Comparison of ENCODE assay signal across 9 cellular contexts in genomic region chr7:29319719-29320521, GRCh38.
A peak's percentile ranks its signal among the peaks of the same experiment; 100 is the strongest.
DNase-seq lines count a peak whose midpoint lies in the region; ATAC-seq lines count a peak whose summit lies in the region.
"Had no signal": no experiment of that assay in that cellular context is flagged by ENCODE, and none has a peak within 500 bp of the region (broad histone marks: within the 10 kb centered on the region; RNA-seq: fewer than 3 reads in every experiment).

No MANE protein-coding gene starts in this region.

- intact Hi-C loops in activated CD4-positive, alpha-beta T cell treated with anti-CD3 and anti-CD28 coated beads for 36 hours (cut with DNase I, micrococcal nuclease) = no loop called here

- peaks cover 5% of the 10 kb centered on the region for H3K36me3 Mint-ChIP-seq in effector memory CD8-positive, alpha-beta T cell (ENCODE audit: insufficient read depth)
- H3K36me3 Mint-ChIP-seq in stimulated activated naive B cell treated with anti-CD40 and anti-IgM and Interleukin-4, amounts not matched to agents 10 μg/mL and 1 μg/mL and 100 μg/mL, for 72 hours = no peaks in the 10 kb centered on the region
- no peaks in the 10 kb centered on the region for H3K36me3 Mint-ChIP-seq in activated CD4-positive, alpha-beta T cell treated with anti-CD3 and anti-CD28 coated beads for 36 hours (ENCODE audit: low read depth)

- DNase-seq in NCI-H510A treated with DMSO at 0.1 percent for 48 hours (lab: John Stamatoyannopoulos, UW) (peak; percentile 20), NCI-H510A (lab: John Stamatoyannopoulos, UW) (no peak), MV-4-11 (lab: John Stamatoyannopoulos, UW) (peak; percentile 99)
- no peak for DNase-seq in effector memory CD8-positive, alpha-beta T cell
- DNase-seq in stimulated activated naive B cell treated with anti-CD40 and anti-IgM and Interleukin-4, amounts not matched to agents 10 μg/mL and 1 μg/mL and 100 μg/mL, for 72 hours = peak; percentile 27
- no peak for DNase-seq in stimulated activated CD8-positive, alpha-beta memory T cell treated with anti-CD3 and anti-CD28 coated beads, Interleukin-4, amount 100 ng/mL, for 48 hours
- DNase-seq in activated CD4-positive, alpha-beta T cell treated with anti-CD3 and anti-CD28 coated beads for 36 hours = no peak
- no peak for DNase-seq in activated naive CD4-positive, alpha-beta T cell treated with anti-CD3 and anti-CD28 coated beads, Interleukin-2, amount 50 U/mL, for 16 hours
- DNase-seq: NCI-H1105 treated with DMSO at 0.1 percent for 48 hours had no signal

- CTCF ChIA-PET in activated CD4-positive, alpha-beta T cell treated with anti-CD3 and anti-CD28 coated beads for 36 hours (lab: Charles Lee) = interaction anchor here (0.9 kb wide), 1 partner anchor 130 kb away, joined by 4 read pairs; no protein-coding TSS in a partner anchor

- POLR2A ChIA-PET in activated CD4-positive, alpha-beta T cell treated with anti-CD3 and anti-CD28 coated beads for 36 hours (lab: Charles Lee) = no interaction called here

- peak; percentile 45 for ATAC-seq in effector memory CD8-positive, alpha-beta T cell (replicated peaks)
- peak; percentile 96 to 98 for ATAC-seq in stimulated activated naive B cell treated with anti-CD40 and anti-IgM and Interleukin-4, amounts not matched to agents 10 μg/mL and 1 μg/mL and 100 μg/mL, for 72 hours (replicated peaks)
- no peak for ATAC-seq in activated CD4-positive, alpha-beta T cell treated with anti-CD3 and anti-CD28 coated beads for 36 hours

- no peaks in the 10 kb centered on the region for H3K27me3 Mint-ChIP-seq in effector memory CD8-positive, alpha-beta T cell
- peaks cover 6 to 20% of the 10 kb centered on the region in 2 donors for H3K27me3 Mint-ChIP-seq in stimulated activated naive B cell treated with anti-CD40 and anti-IgM and Interleukin-4, amounts not matched to agents 10 μg/mL and 1 μg/mL and 100 μg/mL, for 72 hours
- no peaks in the 10 kb centered on the region for H3K27me3 Mint-ChIP-seq in activated CD4-positive, alpha-beta T cell treated with anti-CD3 and anti-CD28 coated beads for 36 hours

- H3K9me3 Mint-ChIP-seq in effector memory CD8-positive, alpha-beta T cell = no peaks in the 10 kb centered on the region
- no peaks in the 10 kb centered on the region for H3K9me3 Mint-ChIP-seq in stimulated activated naive B cell treated with anti-CD40 and anti-IgM and Interleukin-4, amounts not matched to agents 10 μg/mL and 1 μg/mL and 100 μg/mL, for 72 hours
- no peaks in the 10 kb centered on the region for H3K9me3 Mint-ChIP-seq in activated CD4-positive, alpha-beta T cell treated with anti-CD3 and anti-CD28 coated beads for 36 hours (ENCODE audit: low read depth)

- no peak overlapping the region for H3K4me3 Mint-ChIP-seq in effector memory CD8-positive, alpha-beta T cell
- peak overlapping the region in 1 of 2 donors; percentile 5 for H3K4me3 Mint-ChIP-seq in stimulated activated naive B cell treated with anti-CD40 and anti-IgM and Interleukin-4, amounts not matched to agents 10 μg/mL and 1 μg/mL and 100 μg/mL, for 72 hours
- no peak overlapping the region for H3K4me3 Mint-ChIP-seq in activated CD4-positive, alpha-beta T cell treated with anti-CD3 and anti-CD28 coated beads for 36 hours

- H3K4me1 Mint-ChIP-seq in effector memory CD8-positive, alpha-beta T cell (ENCODE audit: low read depth in 2 of 2) = peaks cover 25 to 36% of the 10 kb centered on the region in 2 donors
- H3K4me1 Mint-ChIP-seq in stimulated activated naive B cell treated with anti-CD40 and anti-IgM and Interleukin-4, amounts not matched to agents 10 μg/mL and 1 μg/mL and 100 μg/mL, for 72 hours = peaks cover 7 to 15% of the 10 kb centered on the region in 2 donors
- H3K4me1 Mint-ChIP-seq in activated CD4-positive, alpha-beta T cell treated with anti-CD3 and anti-CD28 coated beads for 36 hours = no peaks in the 10 kb centered on the region

- no peak overlapping the region for H3K27ac Mint-ChIP-seq in effector memory CD8-positive, alpha-beta T cell
- H3K27ac Mint-ChIP-seq in stimulated activated naive B cell treated with anti-CD40 and anti-IgM and Interleukin-4, amounts not matched to agents 10 μg/mL and 1 μg/mL and 100 μg/mL, for 72 hours = no peak overlapping the region
- H3K27ac Mint-ChIP-seq in activated CD4-positive, alpha-beta T cell treated with anti-CD3 and anti-CD28 coated beads for 36 hours = no peak overlapping the region

Comparison
In these comparisons a context has a peak if more than half of its experiments do, and no peak if none do; other contexts are left out.
1. DNase-seq: peak in NCI-H510A treated with DMSO at 0.1 percent for 48 hours (single experiment), MV-4-11 (single experiment) and stimulated activated naive B cell treated with anti-CD40 and anti-IgM and Interleukin-4, amounts not matched to agents 10 μg/mL and 1 μg/mL and 100 μg/mL, for 72 hours (single experiment); none in NCI-H510A (single experiment), effector memory CD8-positive, alpha-beta T cell (0 of 3), stimulated activated CD8-positive, alpha-beta memory T cell treated with anti-CD3 and anti-CD28 coated beads, Interleukin-4, amount 100 ng/mL, for 48 hours (single experiment), activated CD4-positive, alpha-beta T cell treated with anti-CD3 and anti-CD28 coated beads for 36 hours (single experiment) and activated naive CD4-positive, alpha-beta T cell treated with anti-CD3 and anti-CD28 coated beads, Interleukin-2, amount 50 U/mL, for 16 hours (single experiment).